ENCODE assay signal across 9 cellular contexts in genomic region chr11:94417386-94417987, GRCh38. TPM values are rescaled to one million over a fixed set of nuclear protein-coding genes. Genes with fewer than 3 reads are reported as not detected.
DNase-seq lines count a peak whose midpoint lies in the region; ATAC-seq and TF ChIP-seq lines count a peak whose summit lies in the region.
"Had no signal": no experiment of that assay in that cellular context is flagged by ENCODE, and none has a peak within 500 bp of the region (broad histone marks: within the 10 kb centered on the region; RNA-seq: fewer than 3 reads in every experiment).

No MANE protein-coding gene starts in this region.

- TF ChIP-seq POLR2A in NB4 (IDR thresholded peaks at IDR 0.05; ENCODE audit: extremely low read depth, insufficient read length): no peak

- H3K4me3 Mint-ChIP-seq in neural progenitor cell: no peak overlapping the region
- H3K4me3 Mint-ChIP-seq: IgD-negative memory B cell had no signal

- H3K27ac ChIP-seq in coronary artery: no peak overlapping the region
- H3K27ac ChIP-seq in neural progenitor cell: no peak overlapping the region

- no peak overlapping the region for H2AFZ ChIP-seq in neural progenitor cell (replicated peaks)

- H3K27me3 ChIP-seq in neural progenitor cell: no peaks in the 10 kb centered on the region

- H3K4me3 ChIP-seq in NB4 (ENCODE audit: low read depth, low read length): no peak overlapping the region
- no peak overlapping the region for H3K4me3 ChIP-seq in coronary artery
- H3K4me3 ChIP-seq in neural progenitor cell: no peak overlapping the region

- H3K27me3 Mint-ChIP-seq in neural progenitor cell (ENCODE audit: insufficient read depth, low read depth): no peaks in the 10 kb centered on the region
- H3K27me3 Mint-ChIP-seq: IgD-negative memory B cell had no signal

- no peak overlapping the region for H3K9ac ChIP-seq in neural progenitor cell

- H3K4me1 Mint-ChIP-seq in neural progenitor cell: no peaks in the 10 kb centered on the region
- H3K4me1 Mint-ChIP-seq: IgD-negative memory B cell had no signal

- no peak overlapping the region for H3K27ac Mint-ChIP-seq in neural progenitor cell
- H3K27ac Mint-ChIP-seq: IgD-negative memory B cell had no signal

- H3K9me3 Mint-ChIP-seq in neural progenitor cell: no peaks in the 10 kb centered on the region
- H3K9me3 Mint-ChIP-seq: IgD-negative memory B cell had no signal

- H3F3A ChIP-seq in neural progenitor cell (ENCODE audit: low read depth): no peaks in the 10 kb centered on the region

- no peaks in the 10 kb centered on the region for H3K79me2 ChIP-seq in neural progenitor cell (ENCODE audit: low read depth)

- no peak for ATAC-seq in GM18870 (IDR thresholded peaks at IDR 0.05; ENCODE audit: unreplicated experiment)

- H4K20me1 ChIP-seq in neural progenitor cell (ENCODE audit: low read depth): no peaks in the 10 kb centered on the region

- H3K4me2 ChIP-seq in neural progenitor cell: no peak overlapping the region

- H3K9me3 ChIP-seq in neural progenitor cell (ENCODE audit: low read depth): no peaks in the 10 kb centered on the region

- TF ChIP-seq CTCF in NB4 (IDR thresholded peaks at IDR 0.05; ENCODE audit: low read depth, low read length) (peak; percentile 47), coronary artery (IDR thresholded peaks at IDR 0.05) (peak; percentile 26), neural progenitor cell (IDR thresholded peaks at IDR 0.05) (peak; percentile 69), GM20000 (IDR thresholded peaks at IDR 0.05; ENCODE audit: extremely low read depth, missing control alignments) (no peak)

- DNase-seq in EL (peak; percentile 36), NB4 (ENCODE audit: low read depth) (peak; percentile 50), coronary artery (ENCODE audit: low spot score) (no peak), neural progenitor cell (ENCODE audit: low spot score) (peak; percentile 54), GM20000 (ENCODE audit: low spot score) (no peak), GF-D8 (lab: John Stamatoyannopoulos, UW) (no peak), posterior vena cava (ENCODE audit: low spot score) (no peak)

- intact Hi-C loops in posterior vena cava (cut with DNase I): no loop called here

- no peaks in the 10 kb centered on the region for H3K36me3 ChIP-seq in neural progenitor cell

- H3K4me1 ChIP-seq in neural progenitor cell: no peaks in the 10 kb centered on the region

- peaks cover 4% of the 10 kb centered on the region for H3K36me3 Mint-ChIP-seq in neural progenitor cell

RNA-seq across cellular contexts. Expression of gene GPR83, which starts 16.3 kb away (rescaled TPM):
- total RNA-seq in neural progenitor cell (ENCODE audit: low replicate concordance) (0.03 TPM in 1 of 2 replicates, not detected in the other), posterior vena cava (under 1 TPM in 1 of 2 donors, not detected in 1; 0.05 TPM)

Comparison
In these comparisons a context has a peak if more than half of its experiments do, and no peak if none do; other contexts are left out.
1. DNase-seq: peak in EL (single experiment), NB4 (single experiment) and neural progenitor cell (single experiment); none in coronary artery (single experiment), GM20000 (single experiment), GF-D8 (single experiment) and posterior vena cava (single experiment).